ENCODE assay signal across 8 cellular contexts in the genomic region with DNA sequence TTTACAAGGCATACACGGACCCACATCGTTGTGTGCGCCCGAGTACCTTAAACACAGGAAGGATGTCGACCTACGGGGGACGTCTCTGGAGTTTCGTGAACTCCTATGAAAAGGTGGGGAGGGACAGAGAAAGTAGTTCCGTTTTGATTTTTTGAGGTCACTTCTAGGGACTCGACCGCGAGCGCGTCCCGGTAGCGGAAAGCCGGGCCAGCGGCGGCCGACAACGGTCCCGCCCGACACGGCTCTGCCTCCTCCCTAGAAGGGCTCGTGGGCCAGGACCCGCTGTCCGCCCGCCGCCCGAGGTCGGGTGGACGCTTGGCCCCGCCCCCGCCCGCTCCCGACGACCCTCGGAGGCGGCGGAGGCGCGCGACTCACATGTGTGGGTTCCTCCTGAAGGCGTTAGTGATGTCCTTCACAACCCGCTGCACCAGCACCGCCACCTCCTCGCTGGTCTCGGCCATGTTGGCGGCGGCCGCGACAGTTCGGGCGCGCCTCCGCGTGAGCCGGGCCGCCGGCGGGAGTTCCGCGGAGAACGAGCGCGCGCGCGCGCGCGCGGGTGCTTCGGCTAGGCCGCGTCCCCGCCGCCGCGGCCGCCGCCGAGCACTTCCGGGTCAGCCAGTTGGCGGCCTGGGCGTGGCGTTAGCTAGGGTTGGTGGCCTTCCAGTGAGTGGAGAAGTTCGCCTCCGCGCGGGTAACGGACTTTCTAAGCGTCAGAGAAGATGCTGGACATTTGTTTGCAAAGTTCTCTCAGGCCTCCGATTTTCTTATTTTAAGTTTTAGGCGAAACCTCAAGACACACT. TPM values are rescaled to one million over a fixed set of nuclear protein-coding genes. Genes with fewer than 3 reads are reported as not detected.
DNase-seq lines count a peak whose midpoint lies in the region; ATAC-seq and TF ChIP-seq lines count a peak whose summit lies in the region.

A gene with protein sequence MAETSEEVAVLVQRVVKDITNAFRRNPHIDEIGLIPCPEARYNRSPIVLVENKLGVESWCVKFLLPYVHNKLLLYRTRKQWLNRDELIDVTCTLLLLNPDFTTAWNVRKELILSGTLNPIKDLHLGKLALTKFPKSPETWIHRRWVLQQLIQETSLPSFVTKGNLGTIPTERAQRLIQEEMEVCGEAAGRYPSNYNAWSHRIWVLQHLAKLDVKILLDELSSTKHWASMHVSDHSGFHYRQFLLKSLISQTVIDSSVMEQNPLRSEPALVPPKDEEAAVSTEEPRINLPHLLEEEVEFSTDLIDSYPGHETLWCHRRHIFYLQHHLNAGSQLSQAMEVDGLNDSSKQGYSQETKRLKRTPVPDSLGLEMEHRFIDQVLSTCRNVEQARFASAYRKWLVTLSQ (minus strand): TSS at position 534 of the 800 bp plus-strand sequence. CDS start 73 bp downstream, at position 461.

- in situ Hi-C loops in GM13977 (cut with MboI; ENCODE audit: low pct_unique_long_range_greater_than_20kb, low sequenced_read_pairs, unreplicated experiment) = no loop called here

- H3K4me3 ChIP-seq in adrenal gland (peak within 1 kb of the TSS; percentile 0 to 96 (median 68)), heart right ventricle (peak within 1 kb of the TSS; percentile 72 to 97 (median 84))

- ATAC-seq in HG02852 (IDR thresholded peaks at IDR 0.05; ENCODE audit: unreplicated experiment) = peak; percentile 87
- ATAC-seq in heart right ventricle = peak; percentile 97 to 98 (median 97)

- no peaks in the 10 kb centered on the region for H3K27me3 ChIP-seq in adrenal gland
- H3K27me3 ChIP-seq in heart right ventricle = no peaks in the 10 kb centered on the region

- 0 to 1% (median 1%) methylated on average over 20 to 95 of the region's 95 CpGs for WGBS in adrenal gland, 4 donors
- WGBS in heart right ventricle, 2 donors = 0% methylated on average over 95 of the region's 95 CpGs

- H3K4me1 ChIP-seq in adrenal gland (replicated peaks in 1 of 2) = peaks cover 8 to 19% of the 10 kb centered on the region in 2 donors
- peaks cover 0 to 45% (median 25%) of the 10 kb centered on the region in 9 donors for H3K4me1 ChIP-seq in heart right ventricle

- intact Hi-C loops in adrenal gland (cut with DNase I) (no loop called here), heart right ventricle (cut with DNase I) (loop anchor here in 6 of 10 donors (1.0 to 10.0 kb wide), 7 partner anchors 86 to 495 kb away; partner anchors contain the start of genes APBA1 (in 5 of the 6) and SMC5 (in 1 of the 6)), posterior cingulate gyrus (cut with DNase I) (loop anchor here (1.0 to 10.0 kb wide), 4 partner anchors 87 to 495 kb away; partner anchors contain the start of genes APBA1 and SMC5)

- H3K9me3 ChIP-seq in adrenal gland (replicated peaks in 1 of 3) = no peaks in the 10 kb centered on the region
- H3K9me3 ChIP-seq in heart right ventricle = no peaks in the 10 kb centered on the region

- no peaks in the 10 kb centered on the region for H3K27me3 Mint-ChIP-seq in type B pancreatic cell

- H3K36me3 Mint-ChIP-seq in type B pancreatic cell = peaks cover 7% of the 10 kb centered on the region

- no peaks in the 10 kb centered on the region for H3K9me3 Mint-ChIP-seq in type B pancreatic cell

- TF ChIP-seq CTCF in GM13977 (IDR thresholded peaks at IDR 0.05; ENCODE audit: extremely low read depth, insufficient read depth, missing control alignments) (no peak), adrenal gland (IDR thresholded peaks at IDR 0.05) (peak in 2 of 6 experiments; percentile 1), heart right ventricle (IDR thresholded peaks at IDR 0.05) (no peak), type B pancreatic cell (conservative IDR thresholded peaks at IDR 0.05) (no peak)

- peak within 1 kb of the TSS; percentile 92 for H3K27ac Mint-ChIP-seq in type B pancreatic cell

- H3K4me1 Mint-ChIP-seq in type B pancreatic cell (ENCODE audit: unreplicated experiment) = peaks cover 17% of the 10 kb centered on the region

- H3K27ac ChIP-seq in adrenal gland = peak within 1 kb of the TSS; percentile 40 to 98 (median 94)
- peak within 1 kb of the TSS; percentile 86 to 99 (median 98) for H3K27ac ChIP-seq in heart right ventricle

- peak within 1 kb of the TSS; percentile 96 for H3K4me3 Mint-ChIP-seq in type B pancreatic cell

- DNase-seq in GM13977 (ENCODE audit: low spot score) (peak; percentile 90), NCI-H1436 treated with DMSO at 0.1 percent for 48 hours (lab: John Stamatoyannopoulos, UW) (peak; percentile 36), T-helper 1 cell (peak; percentile 71 to 91 (median 83)), adrenal gland (peak; percentile 91 to 94 (median 93)), heart right ventricle (peak; percentile 90 to 92), posterior cingulate gyrus (peak; percentile 81 to 98 (median 85)), type B pancreatic cell (ENCODE audit: extremely low spot score, unreplicated experiment) (peak; percentile 95)

- H3K36me3 ChIP-seq in adrenal gland (replicated peaks in 1 of 2) = no peaks in the 10 kb centered on the region
- no peaks in the 10 kb centered on the region for H3K36me3 ChIP-seq in heart right ventricle

- peak; percentile 55 to 80 for TF ChIP-seq POLR2A in adrenal gland (IDR thresholded peaks at IDR 0.05)

RNA-seq across cellular contexts. Expression of the gene that starts here (rescaled TPM):
- total RNA-seq in adrenal gland (10 to 100 TPM; 23.2 to 70.4 (median 37.4) TPM), heart right ventricle (10 to 100 TPM; 21.8 to 30.2 (median 24.3) TPM), type B pancreatic cell (ENCODE audit: low replicate concordance) (35.9 and 52.9 TPM in 2 replicates)
- polyA plus RNA-seq in adrenal gland (10 to 100 TPM in 1 of 3 donors, 1 to 10 TPM in 2; 3.7 to 20.2 (median 5.6) TPM), heart right ventricle (1 to 10 TPM; 3.9 to 6.4 TPM)

Comparison
In these comparisons a context has a peak if more than half of its experiments do, and no peak if none do; other contexts are left out.
1. Peak in every context shown above with its lines: DNase-seq, ATAC-seq, H3K4me3 ChIP-seq and H3K27ac ChIP-seq.
2. DNase-seq: peak in every context shown above with its lines; median percentile 95 in type B pancreatic cell; 93 in adrenal gland; 91 in heart right ventricle; 90 in GM13977; 85 in posterior cingulate gyrus; 83 in T-helper 1 cell; 36 in NCI-H1436 treated with DMSO at 0.1 percent for 48 hours.
3. intact Hi-C loops: an anchor here in heart right ventricle (1.0 to 10.0 kb wide) and posterior cingulate gyrus (1.0 to 10.0 kb wide); none called in adrenal gland.